Comparison of ENCODE assay signal across 15 cellular contexts in genomic region chr15:42450434-42450790, GRCh38.
"Had no signal": no experiment of that assay in that cellular context is flagged by ENCODE, and none has a peak within 500 bp of the region (broad histone marks: within the 10 kb centered on the region; RNA-seq: fewer than 3 reads in every experiment).

No MANE protein-coding gene starts in this region.

- H3K9me3 ChIP-seq: adrenal gland, neutrophil, sigmoid colon, spleen, thoracic aorta had no signal

- DNase-seq: activated CD4-positive, alpha-beta T cell treated with anti-CD3 and anti-CD28 coated beads, Interleukin-2, amount 10 ng/mL, durations not matched to agents 7 days and 5 days; activated gamma-delta T cell treated with Interleukin-2 at 50 U/mL for 16 hours; adrenal gland; effector CD8-positive, alpha-beta T cell; naive thymus-derived CD8-positive, alpha-beta T cell; sigmoid colon; spleen; stimulated activated naive B cell treated with anti-CD40 and anti-IgM and Interleukin-4, amounts not matched to agents 10 μg/mL and 1 μg/mL and 100 μg/mL, for 72 hours had no signal

- H2AFZ ChIP-seq: parathyroid adenoma had no signal

- H3K4me1 ChIP-seq: parathyroid adenoma had no signal

- H3K79me2 ChIP-seq: parathyroid adenoma had no signal

- ATAC-seq: activated CD4-positive, CD25-positive, alpha-beta regulatory T cell treated with anti-CD3 and anti-CD28 coated beads, Interleukin-2, amount 50 U/mL, for 24 hours; activated naive CD4-positive, alpha-beta T cell treated with anti-CD3 and anti-CD28 coated beads, Interleukin-2, amount 50 U/mL, for 72 hours; esophagus mucosa; naive thymus-derived CD8-positive, alpha-beta T cell; stimulated activated naive B cell treated with anti-CD40 and anti-IgM and Interleukin-4, amounts not matched to agents 10 μg/mL and 1 μg/mL and 100 μg/mL, for 72 hours had no signal

- H3K4me3 ChIP-seq: adrenal gland, cardiac muscle cell, sigmoid colon, spleen, thoracic aorta had no signal

- H3K9ac ChIP-seq: parathyroid adenoma had no signal

- H3K27me3 ChIP-seq: adrenal gland, cardiac muscle cell, neutrophil, sigmoid colon, spleen had no signal

- H3K27ac ChIP-seq: adrenal gland, cardiac muscle cell, neutrophil, parathyroid adenoma, sigmoid colon, spleen, thoracic aorta had no signal
